ENCODE assay signal across 8 cellular contexts in genomic region chr9:100028201-100028784, GRCh38.
A peak's percentile ranks its signal among the peaks of the same experiment; 100 is the strongest.
DNase-seq lines count a peak whose midpoint lies in the region; ATAC-seq, FAIRE-seq and TF ChIP-seq lines count a peak whose summit lies in the region.

No MANE protein-coding gene starts in this region.

- DNase-seq in A549 (ENCODE audit: low read depth in 1 of 2, low spot score in 1 of 2) (peak; percentile 54 to 76), NCI-H2029 (lab: John Stamatoyannopoulos, UW) (peak; percentile 43), WERI-Rb-1 (peak; percentile 92), mammary epithelial cell (peak; percentile 53), keratinocyte (ENCODE audit: low read depth, low spot score) (peak; percentile 5)
- peak; percentile 63 for DNase-seq in stimulated activated CD4-positive, alpha-beta T cell treated with anti-CD3 and anti-CD28 coated beads, Interleukin-1b, Interleukin-23, amount 100 ng/mL, for 48 hours

- CTCF ChIA-PET in A549 (lab: Yijun Ruan, JAX) (interaction anchor here (0.6 to 2.0 kb wide), 16 partner anchors 9 to 297 kb away, joined by 3 to 10 read pairs (median 4); no protein-coding TSS in a partner anchor), mammary epithelial cell (lab: Charles Lee; ENCODE audit: low non-redundant PET) (no interaction called here)

- H3K27ac ChIP-seq in A549: no peak overlapping the region
- H3K27ac ChIP-seq in WERI-Rb-1: no peak overlapping the region
- no peak overlapping the region for H3K27ac ChIP-seq in mammary epithelial cell (ENCODE audit: insufficient read depth, low read depth, low read length)
- H3K27ac ChIP-seq in keratinocyte (ENCODE audit: control insufficient read depth, insufficient read depth, low read length): no peak overlapping the region

- in situ Hi-C loops in mammary epithelial cell (cut with MboI; ENCODE audit: low sequenced_read_pairs in 2 of 2): loop anchor here (10.0 to 25.0 kb wide), 2 partner anchors 184 to 187 kb away; no protein-coding TSS in a partner anchor

- POLR2A ChIA-PET in A549 (lab: Yijun Ruan, JAX): no interaction called here

- no peak overlapping the region for H3K9ac ChIP-seq in mammary epithelial cell (ENCODE audit: insufficient read depth, low read length)
- no peak overlapping the region for H3K9ac ChIP-seq in keratinocyte (ENCODE audit: control insufficient read depth, extremely low read depth, insufficient read depth, low read length)

- no peaks in the 10 kb centered on the region for H3K9me3 ChIP-seq in A549
- H3K9me3 ChIP-seq in WERI-Rb-1 (ENCODE audit: severe bottlenecking): peaks cover 15% of the 10 kb centered on the region
- H3K9me3 ChIP-seq in mammary epithelial cell (replicated peaks; ENCODE audit: insufficient read depth, low read length): no peaks in the 10 kb centered on the region
- no peaks in the 10 kb centered on the region for H3K9me3 ChIP-seq in keratinocyte (ENCODE audit: control insufficient read depth, low read depth, low read length)

- dilution Hi-C loops in mammary epithelial cell (cut with HindIII; ENCODE audit: low sequenced_read_pairs) (no loop called here), keratinocyte (cut with MboI; ENCODE audit: extremely low pct_ligation_motif_present, low sequenced_read_pairs) (no loop called here)

- no peaks in the 10 kb centered on the region for H3K27me3 ChIP-seq in WERI-Rb-1 (ENCODE audit: insufficient read depth, low read depth, severe bottlenecking)
- no peaks in the 10 kb centered on the region for H3K27me3 ChIP-seq in mammary epithelial cell (ENCODE audit: insufficient read depth, low read length)
- H3K27me3 ChIP-seq in keratinocyte (ENCODE audit: control insufficient read depth, extremely low read depth, insufficient read depth, low read length): no peaks in the 10 kb centered on the region

- H3K9me1 ChIP-seq in keratinocyte (ENCODE audit: control insufficient read depth, extremely low read depth, insufficient read depth, low read length): no peaks in the 10 kb centered on the region

- H3K4me2 ChIP-seq in A549: no peak overlapping the region
- H3K4me2 ChIP-seq in mammary epithelial cell (ENCODE audit: insufficient read depth, low read depth, low read length): no peak overlapping the region
- no peak overlapping the region for H3K4me2 ChIP-seq in keratinocyte (ENCODE audit: control insufficient read depth, extremely low read depth, insufficient read depth, low read depth, low read length)

- no TSS peak for BruUV-seq in mammary epithelial cell (replicated peaks; lab: Mats Ljungman, UMichigan)

- no peak overlapping the region for H3K4me3 ChIP-seq in A549
- H3K4me3 ChIP-seq in WERI-Rb-1 (ENCODE audit: low read depth, low read length): no peak overlapping the region
- H3K4me3 ChIP-seq in mammary epithelial cell (replicated peaks in 1 of 3; ENCODE audit: insufficient read depth in 1 of 3, low read depth in 2 of 3, low read length in 3 of 3): no peak overlapping the region
- H3K4me3 ChIP-seq in keratinocyte (ENCODE audit: control insufficient read depth in 2 of 3, extremely low read depth in 1 of 3, insufficient read depth in 2 of 3, low read depth in 1 of 3, low read length in 3 of 3): no peak overlapping the region

- H2AFZ ChIP-seq in mammary epithelial cell (ENCODE audit: low read depth, low read length): no peak overlapping the region
- no peak overlapping the region for H2AFZ ChIP-seq in keratinocyte (ENCODE audit: control insufficient read depth, low read length)

- WGBS in A549 (ENCODE audit: missing lambda C conversion rate): 56% methylated on average over 2 of the region's 2 CpGs
- whole genome bisulfite sequencing in mammary epithelial cell (ENCODE audit: low coverage, missing lambda C conversion rate): 81% methylated on average over 2 of the region's 2 CpGs

- H3K4me1 ChIP-seq in A549: no peaks in the 10 kb centered on the region
- no peaks in the 10 kb centered on the region for H3K4me1 ChIP-seq in mammary epithelial cell (ENCODE audit: insufficient read depth, low read length)
- no peaks in the 10 kb centered on the region for H3K4me1 ChIP-seq in keratinocyte (ENCODE audit: control insufficient read depth, extremely low read depth, insufficient read depth, low read length)

- TF ChIP-seq POLR2A in A549 (IDR thresholded peaks at IDR 0.05; ENCODE audit: low read length): no peak

- H3K36me3 ChIP-seq in WERI-Rb-1: peaks cover 5% of the 10 kb centered on the region
- H3K36me3 ChIP-seq in mammary epithelial cell (ENCODE audit: insufficient read depth, low read length): no peaks in the 10 kb centered on the region
- H3K36me3 ChIP-seq in keratinocyte (ENCODE audit: control insufficient read depth in 2 of 2, extremely low read depth in 1 of 2, insufficient read depth in 2 of 2, low read length in 2 of 2): no peaks in the 10 kb centered on the region

- peak; percentile 85 to 88 for TF ChIP-seq RAD21 in A549 (conservative IDR thresholded peaks at IDR 0.05 in 1 of 2, IDR thresholded peaks at IDR 0.05 in 1 of 2)

- FAIRE-seq in A549 (lab: Jason Lieb, UNC): no peak
- FAIRE-seq in keratinocyte (lab: Jason Lieb, UNC): peak; percentile 84

- peak; percentile 99 to 100 for ATAC-seq in A549
- ATAC-seq in GM18499 (IDR thresholded peaks at IDR 0.05; ENCODE audit: insufficient read depth, unreplicated experiment): peak; percentile 90
- peak; percentile 77 for ATAC-seq in HG02943 (IDR thresholded peaks at IDR 0.05; ENCODE audit: low read depth, unreplicated experiment)

- H3K79me2 ChIP-seq in mammary epithelial cell (ENCODE audit: insufficient read depth, low read length): peaks cover 7% of the 10 kb centered on the region
- H3K79me2 ChIP-seq in keratinocyte (ENCODE audit: control insufficient read depth, insufficient read depth, low read length): no peaks in the 10 kb centered on the region

- intact Hi-C loops in mammary epithelial cell (cut with micrococcal nuclease): loop anchor here (1.0 to 2.0 kb wide), 5 partner anchors 71 to 567 kb away; partner anchors contain the start of genes ERP44 and INVS

- no peak for TF ChIP-seq EP300 in A549 (IDR thresholded peaks at IDR 0.05)

- TF ChIP-seq CTCF in A549 (IDR thresholded peaks at IDR 0.05) (peak; percentile 85), WERI-Rb-1 (IDR thresholded peaks at IDR 0.05; ENCODE audit: low read depth, low read length) (peak; percentile 97), mammary epithelial cell (conservative IDR thresholded peaks at IDR 0.05 in 1 of 2, IDR thresholded peaks at IDR 0.05 in 1 of 2; ENCODE audit: extremely low read depth in 1 of 2, insufficient read depth in 1 of 2, low read depth in 1 of 2, low read length in 2 of 2) (peak; percentile 95 to 97), keratinocyte (optimal IDR thresholded peaks at IDR 0.05 in 1 of 3, IDR thresholded peaks at IDR 0.05 in 1 of 3, conservative IDR thresholded peaks at IDR 0.05 in 1 of 3; ENCODE audit: extremely low read depth in 1 of 3, insufficient read depth in 2 of 3, low read length in 3 of 3) (peak; percentile 85 to 92 (median 91))

- H4K20me1 ChIP-seq in mammary epithelial cell (ENCODE audit: insufficient read depth, low read length) (no peaks in the 10 kb centered on the region), keratinocyte (ENCODE audit: control insufficient read depth, extremely low read depth, insufficient read depth, low read length) (peaks cover 5% of the 10 kb centered on the region)

TF ChIP-seq in A549, 52 proteins besides CTCF, POLR2A, EP300 and RAD21:
- TF ChIP-seq HOXA7 (CRISPR knock-in tag; IDR thresholded peaks at IDR 0.05) (no peak), SMC3 (IDR thresholded peaks at IDR 0.05) (peak; percentile 81)
TF ChIP-seq in A549: peak in this region for 1.

Comparison
In these comparisons a context has a peak if more than half of its experiments do, and no peak if none do; other contexts are left out.
1. DNase-seq: peak in every context shown above with its lines; median percentile 92 in WERI-Rb-1; 65 in A549; 63 in stimulated activated CD4-positive, alpha-beta T cell treated with anti-CD3 and anti-CD28 coated beads, Interleukin-1b, Interleukin-23, amount 100 ng/mL, for 48 hours; 53 in mammary epithelial cell; 43 in NCI-H2029; 5 in keratinocyte.